23 cellular contexts compared by ENCODE assay signal in genomic region chr1:88680446-88680845, GRCh38. TPM values are rescaled to one million over a fixed set of nuclear protein-coding genes. Genes with fewer than 3 reads are reported as not detected.
DNase-seq lines count a peak whose midpoint lies in the region; ATAC-seq, FAIRE-seq and TF ChIP-seq lines count a peak whose summit lies in the region.
"Had no signal": no experiment of that assay in that cellular context is flagged by ENCODE, and none has a peak within 500 bp of the region (broad histone marks: within the 10 kb centered on the region; RNA-seq: fewer than 3 reads in every experiment).

No MANE protein-coding gene starts in this region.

- H3K27me3 ChIP-seq in PC-3 (ENCODE audit: low read length) (no peaks in the 10 kb centered on the region), smooth muscle cell (ENCODE audit: low read depth) (no peaks in the 10 kb centered on the region)

- H3K9ac ChIP-seq in PC-3 (ENCODE audit: low read length) (no peak overlapping the region), smooth muscle cell (ENCODE audit: low read depth) (no peak overlapping the region)

- peaks cover 35% of the 10 kb centered on the region for H3K4me1 ChIP-seq in PC-3 (ENCODE audit: insufficient read depth, low read length)
- peaks cover 17% of the 10 kb centered on the region for H3K4me1 ChIP-seq in smooth muscle cell (ENCODE audit: low read depth)

- POLR2A ChIA-PET in PC-3 (lab: Charles Lee; ENCODE audit: unreplicated experiment): no interaction called here

- CTCF ChIA-PET in PC-3 (lab: Charles Lee): no interaction called here

- H3K79me2 ChIP-seq in PC-3 (ENCODE audit: low read length) (peaks cover 16% of the 10 kb centered on the region), smooth muscle cell (ENCODE audit: low read depth) (peaks cover 5% of the 10 kb centered on the region)

- DNase-seq in H54 (ENCODE audit: insufficient read length, low spot score) (no peak), PC-3 (peak; percentile 53), fibroblast of mammary gland (ENCODE audit: low read depth) (peak; percentile 13), smooth muscle cell (lab: John Stamatoyannopoulos, UW; ENCODE audit: unreplicated experiment) (no peak), DMS114 treated with DMSO at 0.1 percent for 48 hours (lab: John Stamatoyannopoulos, UW; ENCODE audit: unreplicated experiment) (no peak), NCI-H510A (lab: John Stamatoyannopoulos, UW) (no peak)
- DNase-seq in activated CD8-positive, alpha-beta memory T cell treated with anti-CD3 and anti-CD28 coated beads, Interleukin-2, amount 50 U/mL, for 48 hours: no peak
- DNase-seq: ACHN, C1 segment of cervical spinal cord, DMS79 treated with DMSO at 0.1 percent for 48 hours, GDM1, Karpas-422, MM.1S, NCI-H1092 treated with DMSO at 0.1 percent for 48 hours, NCI-H146, NCI-H2029 treated with DMSO at 0.1 percent for 48 hours, NCI-H510A treated with DMSO at 0.1 percent for 48 hours, NCI-H774, SIG-M5 had no signal

- H3K9me2 ChIP-seq in PC-3 (replicated peaks; ENCODE audit: low read length): no peaks in the 10 kb centered on the region

- no peak for ATAC-seq in PC-3
- ATAC-seq: SK-N-SH treated with all-trans-retinoic acid at 6 μM for 48 hours had no signal

- H2AFZ ChIP-seq in PC-3 (ENCODE audit: low read length): no peak overlapping the region
- H2AFZ ChIP-seq in smooth muscle cell (ENCODE audit: low read depth): peak overlapping the region; percentile 17

- H3K36me3 ChIP-seq in PC-3 (ENCODE audit: low read depth, low read length): no peaks in the 10 kb centered on the region
- no peaks in the 10 kb centered on the region for H3K36me3 ChIP-seq in smooth muscle cell (ENCODE audit: low read depth)
- H3K36me3 ChIP-seq: HAP-1 had no signal

- TF ChIP-seq CTCF in PC-3 (conservative IDR thresholded peaks at IDR 0.05; ENCODE audit: low read depth, low read length) (no peak), fibroblast of mammary gland (conservative IDR thresholded peaks at IDR 0.05; ENCODE audit: control insufficient read depth, insufficient read depth, low read depth, low read length) (no peak), smooth muscle cell (IDR thresholded peaks at IDR 0.05; ENCODE audit: borderline replicate concordance, insufficient read depth, poor library complexity, severe bottlenecking) (no peak)

- H3K4me2 ChIP-seq in PC-3 (ENCODE audit: low read length) (peak overlapping the region; percentile 46; the same call in 1 of the 2 replicates), smooth muscle cell (peak overlapping the region; percentile 39)

- 35% methylated on average over 3 of the region's 3 CpGs for WGBS in smooth muscle cell (ENCODE audit: low lambda C conversion rate)

- H3K9me3 ChIP-seq in PC-3 (ENCODE audit: low read length) (no peaks in the 10 kb centered on the region), smooth muscle cell (replicated peaks; ENCODE audit: low read depth) (no peaks in the 10 kb centered on the region)
- H3K9me3 ChIP-seq: HAP-1 had no signal

- H4K20me1 ChIP-seq in PC-3 (ENCODE audit: low read length): peaks cover 4% of the 10 kb centered on the region
- H4K20me1 ChIP-seq in smooth muscle cell (ENCODE audit: low read depth): no peaks in the 10 kb centered on the region

- H3K4me3 ChIP-seq in PC-3 (ENCODE audit: low read length): no peak overlapping the region
- H3K4me3 ChIP-seq in fibroblast of mammary gland (ENCODE audit: control insufficient read depth, low read depth, low read length): no peak overlapping the region
- no peak overlapping the region for H3K4me3 ChIP-seq in smooth muscle cell
- H3K4me3 ChIP-seq: HAP-1 had no signal

- H3K27ac ChIP-seq in PC-3 (ENCODE audit: low read length) (no peak overlapping the region), smooth muscle cell (ENCODE audit: low read depth) (peak overlapping the region; percentile 50)
- H3K27ac ChIP-seq: HL-60, RWPE1 had no signal

- no TSS peak for BruUV-seq in PC-3 (replicated peaks; lab: Mats Ljungman, UMichigan)

- H3F3A ChIP-seq in PC-3 (ENCODE audit: low read length, unreplicated experiment) (no peaks in the 10 kb centered on the region), smooth muscle cell (ENCODE audit: low read depth) (peaks cover 14% of the 10 kb centered on the region)

- intact Hi-C loops in PC-3 (cut with micrococcal nuclease): loop anchor here (5.0 kb wide), 1 partner anchor 212 kb away; the partner anchor contains the start of gene GTF2B

- TF ChIP-seq POLR2A in H54 (IDR thresholded peaks at IDR 0.05; ENCODE audit: low read depth, low read length): no peak

- peak; percentile 65 for FAIRE-seq in H54 (lab: Jason Lieb, UNC)

RNA-seq across cellular contexts. Expression of gene PKN2, which starts 3.6 kb away (rescaled TPM):
- total RNA-seq in PC-3 (2014; rRNA removed): 20.8 and 36.1 TPM in 2 replicates
- total RNA-seq in smooth muscle cell: 41.2 and 47.1 TPM in 2 replicates
- 14.6 and 16.3 TPM in 2 replicates for polyA plus RNA-seq in smooth muscle cell

Comparison
In these comparisons a context has a peak if more than half of its experiments do, and no peak if none do; other contexts are left out.
1. DNase-seq: peak in PC-3 (single experiment) and fibroblast of mammary gland (single experiment); none in H54 (single experiment), smooth muscle cell (single experiment), activated CD8-positive, alpha-beta memory T cell treated with anti-CD3 and anti-CD28 coated beads, Interleukin-2, amount 50 U/mL, for 48 hours (single experiment), DMS114 treated with DMSO at 0.1 percent for 48 hours (single experiment) and NCI-H510A (single experiment).